Comparison of ENCODE assay signal across 10 cellular contexts in the genomic region with DNA sequence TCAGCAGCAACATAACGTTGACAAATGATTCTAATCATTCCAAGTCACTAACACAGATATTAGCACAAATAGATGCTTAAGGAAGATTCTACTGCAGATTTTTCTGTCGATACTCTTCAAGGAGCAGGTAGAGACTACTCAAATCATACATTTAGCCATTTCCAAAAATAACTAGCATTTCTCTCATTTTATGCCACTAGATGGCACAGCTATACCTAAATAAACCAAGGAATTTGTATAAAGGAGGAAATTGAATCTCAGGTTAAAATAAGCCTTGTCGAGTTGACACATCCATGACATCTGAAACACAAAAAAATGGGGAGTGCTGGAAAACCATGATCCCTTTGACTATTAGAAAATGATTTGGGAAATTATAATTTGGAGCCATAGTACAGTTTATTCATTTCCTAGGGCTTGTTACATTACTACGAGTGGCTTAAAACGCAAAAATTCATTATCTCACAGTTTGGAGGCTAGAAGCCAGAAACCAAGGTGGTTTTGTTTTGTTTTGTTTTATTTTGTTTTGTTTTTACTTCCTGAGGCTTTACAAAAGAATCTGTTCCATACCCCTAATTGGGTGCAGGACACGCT. TPM values are rescaled to one million over a fixed set of nuclear protein-coding genes. Genes with fewer than 3 reads are reported as not detected.
DNase-seq lines count a peak whose midpoint lies in the region; ATAC-seq, FAIRE-seq and TF ChIP-seq lines count a peak whose summit lies in the region.
"Had no signal": no experiment of that assay in that cellular context is flagged by ENCODE, and none has a peak within 500 bp of the region (broad histone marks: within the 10 kb centered on the region; RNA-seq: fewer than 3 reads in every experiment).

No MANE protein-coding gene starts in this region.

- no peak overlapping the region for H3K4me3 ChIP-seq in small intestine (ENCODE audit: low read depth in 1 of 2, low read length in 2 of 2)

- TF ChIP-seq CTCF in LNCAP (IDR thresholded peaks at IDR 0.05) (peak; percentile 63), foreskin keratinocyte (conservative IDR thresholded peaks at IDR 0.05) (peak; percentile 73)

- DNase-seq in ELR (ENCODE audit: low read depth) (peak; percentile 62), SHP77 treated with DMSO at 0.1 percent for 48 hours (lab: John Stamatoyannopoulos, UW) (peak; percentile 9), foreskin keratinocyte (peak in 1 of 2 donors; percentile 32), small intestine (peak; percentile 30), mucosa of gallbladder (ENCODE audit: low spot score) (no peak)

- no peaks in the 10 kb centered on the region for H3K36me3 ChIP-seq in small intestine (ENCODE audit: control insufficient read depth in 2 of 2, insufficient read depth in 2 of 2, low read length in 2 of 2)

- no peak for FAIRE-seq in small intestine (lab: Jason Lieb, UNC)

- H3K27me3 ChIP-seq in foreskin keratinocyte (no peaks in the 10 kb centered on the region), small intestine (ENCODE audit: control insufficient read depth in 2 of 2, insufficient read depth in 2 of 2, low read length in 2 of 2) (no peaks in the 10 kb centered on the region)

- no peak overlapping the region for H3K27ac ChIP-seq in foreskin keratinocyte
- H3K27ac ChIP-seq in small intestine (ENCODE audit: low read depth in 1 of 2, low read length in 1 of 2) = no peak overlapping the region

- H3K9me3 ChIP-seq in small intestine (ENCODE audit: control insufficient read depth, low read depth) = no peaks in the 10 kb centered on the region

- ATAC-seq in foreskin keratinocyte (peak; percentile 56), GM21619 (IDR thresholded peaks at IDR 0.05; ENCODE audit: unreplicated experiment) (no peak), HG03108 (IDR thresholded peaks at IDR 0.05; ENCODE audit: unreplicated experiment) (no peak)

- 57 to 58% (median 58%) methylated on average over 6 of the region's 6 CpGs for WGBS in small intestine, 3 donors

- H3K4me1 ChIP-seq in foreskin keratinocyte = no peaks in the 10 kb centered on the region
- H3K4me1 ChIP-seq in small intestine (ENCODE audit: control insufficient read depth in 2 of 2, insufficient read depth in 1 of 2, low read depth in 1 of 2, low read length in 1 of 2) = no peaks in the 10 kb centered on the region

RNA-seq across cellular contexts. Expression of a gene that starts 59.5 kb away (rescaled TPM):
- total RNA-seq in foreskin keratinocyte (not detected in 2 replicates), mucosa of gallbladder (0.72 TPM)
- polyA plus RNA-seq in foreskin keratinocyte (not detected in 2 replicates), small intestine (10 to 100 TPM in 1 of 3 donors, 1 to 10 TPM in 1, under 1 TPM in 1; 0.18 to 10.3 (median 2.2) TPM)
- total RNA-seq: pulmonary artery endothelial cell; T-helper 1 cell treated with Interleukin-12 subunit alpha and Interleukin-12 subunit beta and Interleukin-4 antibody, amounts not matched to agents 30 ng/mL and 1 ng/mL, for 36 hours had no signal
